Comparison of ENCODE assay signal across 1 cellular context in genomic region chr17:43456661-43457361, GRCh38.
A peak's percentile ranks its signal among the peaks of the same experiment; 100 is the strongest.
TF ChIP-seq lines count a peak whose summit lies in the region.

No MANE protein-coding gene starts in this region.

TF ChIP-seq in HepG2, 621 proteins besides CTCF, POLR2A, EP300 and RAD21 (continued from another document and continues in another):
- peak; percentile 85 for TF ChIP-seq HNF4G (IDR thresholded peaks at IDR 0.05; ENCODE audit: borderline replicate concordance, low read depth, low read length)
- peak; percentile 91; the same call in 1 of the 2 replicates for TF ChIP-seq HNF4G (CRISPR knock-in tag; IDR thresholded peaks at IDR 0.05; ENCODE audit: borderline replicate concordance, low read depth)
- peak; percentile 87; the same call in 1 of the 2 replicates for TF ChIP-seq TFDP1 (CRISPR knock-in tag; IDR thresholded peaks at IDR 0.05; ENCODE audit: borderline replicate concordance)
- peak; percentile 58; the same call in 1 of the 2 replicates for TF ChIP-seq ZNF143 (CRISPR knock-in tag; IDR thresholded peaks at IDR 0.05)
- peak; percentile 92; the same call in 1 of the 2 replicates for TF ChIP-seq ZNF557 (CRISPR knock-in tag; IDR thresholded peaks at IDR 0.05)
- no peak; the same call in 1 of the 2 replicates for TF ChIP-seq MAF1 (CRISPR knock-in tag; IDR thresholded peaks at IDR 0.05; ENCODE audit: borderline replicate concordance)
- TF ChIP-seq ZNF616 (CRISPR knock-in tag; IDR thresholded peaks at IDR 0.05; ENCODE audit: low read depth), result no peak
- peak; percentile 99 for TF ChIP-seq HMG20A (CRISPR knock-in tag; IDR thresholded peaks at IDR 0.05; ENCODE audit: borderline replicate concordance)
- peak; percentile 98 for TF ChIP-seq RERE (CRISPR knock-in tag; IDR thresholded peaks at IDR 0.05; ENCODE audit: low read depth)
- no peak; the same call in 1 of the 2 replicates for TF ChIP-seq CREB3 (CRISPR knock-in tag; IDR thresholded peaks at IDR 0.05)
- TF ChIP-seq ZNF629 (CRISPR knock-in tag; conservative IDR thresholded peaks at IDR 0.05), result peak; percentile 62; the same call in 1 of the 2 replicates
- TF ChIP-seq ZKSCAN5 (CRISPR knock-in tag; IDR thresholded peaks at IDR 0.05), result peak; percentile 62; the same call in 1 of the 2 replicates
- TF ChIP-seq HNRNPLL (IDR thresholded peaks at IDR 0.05; ENCODE audit: low read depth, low read length, poor library complexity, severe bottlenecking), result no peak
- TF ChIP-seq BRF2 (CRISPR knock-in tag; IDR thresholded peaks at IDR 0.05), result no peak
- TF ChIP-seq ZNF280B (CRISPR knock-in tag; IDR thresholded peaks at IDR 0.05; ENCODE audit: borderline replicate concordance), result no peak
- no peak for TF ChIP-seq U2AF2 (IDR thresholded peaks at IDR 0.05; ENCODE audit: low read depth, low read length)
- peak; percentile 55; the same call in 1 of the 2 replicates for TF ChIP-seq PBX2 (CRISPR knock-in tag; IDR thresholded peaks at IDR 0.05)
- no peak for TF ChIP-seq NAIF1 (CRISPR knock-in tag; IDR thresholded peaks at IDR 0.05; ENCODE audit: borderline replicate concordance)
- no peak for TF ChIP-seq ISX (CRISPR knock-in tag; conservative IDR thresholded peaks at IDR 0.05)
- TF ChIP-seq ZNF784 (CRISPR knock-in tag; IDR thresholded peaks at IDR 0.05; ENCODE audit: borderline replicate concordance), result peak; percentile 84; the same call in 1 of the 2 replicates
- TF ChIP-seq SP2 (CRISPR knock-in tag; IDR thresholded peaks at IDR 0.05), result no peak
- peak; percentile 65; the same call in 1 of the 2 replicates for TF ChIP-seq SNAPC4 (CRISPR knock-in tag; IDR thresholded peaks at IDR 0.05)
- TF ChIP-seq ZFP36L2 (CRISPR knock-in tag; IDR thresholded peaks at IDR 0.05), result no peak
- TF ChIP-seq KDM6A (CRISPR knock-in tag; IDR thresholded peaks at IDR 0.05; ENCODE audit: low read depth), result peak; percentile 89
- TF ChIP-seq PREB (CRISPR knock-in tag; IDR thresholded peaks at IDR 0.05), result no peak
- peak; percentile 80 for TF ChIP-seq SP4 (CRISPR knock-in tag; IDR thresholded peaks at IDR 0.05)
- TF ChIP-seq TBX2 (CRISPR knock-in tag; IDR thresholded peaks at IDR 0.05; ENCODE audit: borderline replicate concordance), result peak; percentile 99
- peak; percentile 91 for TF ChIP-seq SSRP1 (CRISPR knock-in tag; IDR thresholded peaks at IDR 0.05)
- TF ChIP-seq CENPX (CRISPR knock-in tag; IDR thresholded peaks at IDR 0.05), result no peak
- peak; percentile 97 for TF ChIP-seq FOXJ3 (CRISPR knock-in tag; IDR thresholded peaks at IDR 0.05; ENCODE audit: borderline replicate concordance)
- peak; percentile 91 for TF ChIP-seq PRDM10 (CRISPR knock-in tag; IDR thresholded peaks at IDR 0.05; ENCODE audit: low read depth)
